1 cellular context compared by ENCODE assay signal in the genomic region with DNA sequence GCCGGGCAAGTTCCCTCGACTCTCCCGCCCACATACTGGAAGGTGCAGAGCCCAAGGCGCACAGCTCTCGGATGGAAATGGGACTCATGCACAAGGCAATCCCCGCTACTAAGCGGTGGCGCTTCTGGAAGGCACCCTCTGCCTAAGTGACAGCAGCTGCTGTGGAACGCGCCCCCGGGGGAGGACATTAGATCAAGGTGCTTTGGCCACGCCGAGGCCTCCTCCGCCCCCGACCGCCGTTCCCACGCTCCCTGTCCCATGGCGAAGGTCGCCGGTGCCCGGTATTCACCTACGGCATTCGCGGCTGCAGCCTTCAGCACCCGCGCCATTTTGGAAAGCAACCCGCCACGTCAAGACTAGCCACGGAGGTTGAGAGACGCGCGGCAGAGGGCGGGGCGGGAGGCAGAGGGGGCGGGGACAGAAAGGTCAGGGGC.
TF ChIP-seq lines count a peak whose summit lies in the region.

A gene (minus strand): TSS at position 339 of the 434 bp plus-strand sequence. CDS start 10 bp downstream, at position 329.

TF ChIP-seq in GM23338, 12 proteins besides CTCF, POLR2A, EP300 and RAD21 (continued from another document):
- TF ChIP-seq, protein P1, sequence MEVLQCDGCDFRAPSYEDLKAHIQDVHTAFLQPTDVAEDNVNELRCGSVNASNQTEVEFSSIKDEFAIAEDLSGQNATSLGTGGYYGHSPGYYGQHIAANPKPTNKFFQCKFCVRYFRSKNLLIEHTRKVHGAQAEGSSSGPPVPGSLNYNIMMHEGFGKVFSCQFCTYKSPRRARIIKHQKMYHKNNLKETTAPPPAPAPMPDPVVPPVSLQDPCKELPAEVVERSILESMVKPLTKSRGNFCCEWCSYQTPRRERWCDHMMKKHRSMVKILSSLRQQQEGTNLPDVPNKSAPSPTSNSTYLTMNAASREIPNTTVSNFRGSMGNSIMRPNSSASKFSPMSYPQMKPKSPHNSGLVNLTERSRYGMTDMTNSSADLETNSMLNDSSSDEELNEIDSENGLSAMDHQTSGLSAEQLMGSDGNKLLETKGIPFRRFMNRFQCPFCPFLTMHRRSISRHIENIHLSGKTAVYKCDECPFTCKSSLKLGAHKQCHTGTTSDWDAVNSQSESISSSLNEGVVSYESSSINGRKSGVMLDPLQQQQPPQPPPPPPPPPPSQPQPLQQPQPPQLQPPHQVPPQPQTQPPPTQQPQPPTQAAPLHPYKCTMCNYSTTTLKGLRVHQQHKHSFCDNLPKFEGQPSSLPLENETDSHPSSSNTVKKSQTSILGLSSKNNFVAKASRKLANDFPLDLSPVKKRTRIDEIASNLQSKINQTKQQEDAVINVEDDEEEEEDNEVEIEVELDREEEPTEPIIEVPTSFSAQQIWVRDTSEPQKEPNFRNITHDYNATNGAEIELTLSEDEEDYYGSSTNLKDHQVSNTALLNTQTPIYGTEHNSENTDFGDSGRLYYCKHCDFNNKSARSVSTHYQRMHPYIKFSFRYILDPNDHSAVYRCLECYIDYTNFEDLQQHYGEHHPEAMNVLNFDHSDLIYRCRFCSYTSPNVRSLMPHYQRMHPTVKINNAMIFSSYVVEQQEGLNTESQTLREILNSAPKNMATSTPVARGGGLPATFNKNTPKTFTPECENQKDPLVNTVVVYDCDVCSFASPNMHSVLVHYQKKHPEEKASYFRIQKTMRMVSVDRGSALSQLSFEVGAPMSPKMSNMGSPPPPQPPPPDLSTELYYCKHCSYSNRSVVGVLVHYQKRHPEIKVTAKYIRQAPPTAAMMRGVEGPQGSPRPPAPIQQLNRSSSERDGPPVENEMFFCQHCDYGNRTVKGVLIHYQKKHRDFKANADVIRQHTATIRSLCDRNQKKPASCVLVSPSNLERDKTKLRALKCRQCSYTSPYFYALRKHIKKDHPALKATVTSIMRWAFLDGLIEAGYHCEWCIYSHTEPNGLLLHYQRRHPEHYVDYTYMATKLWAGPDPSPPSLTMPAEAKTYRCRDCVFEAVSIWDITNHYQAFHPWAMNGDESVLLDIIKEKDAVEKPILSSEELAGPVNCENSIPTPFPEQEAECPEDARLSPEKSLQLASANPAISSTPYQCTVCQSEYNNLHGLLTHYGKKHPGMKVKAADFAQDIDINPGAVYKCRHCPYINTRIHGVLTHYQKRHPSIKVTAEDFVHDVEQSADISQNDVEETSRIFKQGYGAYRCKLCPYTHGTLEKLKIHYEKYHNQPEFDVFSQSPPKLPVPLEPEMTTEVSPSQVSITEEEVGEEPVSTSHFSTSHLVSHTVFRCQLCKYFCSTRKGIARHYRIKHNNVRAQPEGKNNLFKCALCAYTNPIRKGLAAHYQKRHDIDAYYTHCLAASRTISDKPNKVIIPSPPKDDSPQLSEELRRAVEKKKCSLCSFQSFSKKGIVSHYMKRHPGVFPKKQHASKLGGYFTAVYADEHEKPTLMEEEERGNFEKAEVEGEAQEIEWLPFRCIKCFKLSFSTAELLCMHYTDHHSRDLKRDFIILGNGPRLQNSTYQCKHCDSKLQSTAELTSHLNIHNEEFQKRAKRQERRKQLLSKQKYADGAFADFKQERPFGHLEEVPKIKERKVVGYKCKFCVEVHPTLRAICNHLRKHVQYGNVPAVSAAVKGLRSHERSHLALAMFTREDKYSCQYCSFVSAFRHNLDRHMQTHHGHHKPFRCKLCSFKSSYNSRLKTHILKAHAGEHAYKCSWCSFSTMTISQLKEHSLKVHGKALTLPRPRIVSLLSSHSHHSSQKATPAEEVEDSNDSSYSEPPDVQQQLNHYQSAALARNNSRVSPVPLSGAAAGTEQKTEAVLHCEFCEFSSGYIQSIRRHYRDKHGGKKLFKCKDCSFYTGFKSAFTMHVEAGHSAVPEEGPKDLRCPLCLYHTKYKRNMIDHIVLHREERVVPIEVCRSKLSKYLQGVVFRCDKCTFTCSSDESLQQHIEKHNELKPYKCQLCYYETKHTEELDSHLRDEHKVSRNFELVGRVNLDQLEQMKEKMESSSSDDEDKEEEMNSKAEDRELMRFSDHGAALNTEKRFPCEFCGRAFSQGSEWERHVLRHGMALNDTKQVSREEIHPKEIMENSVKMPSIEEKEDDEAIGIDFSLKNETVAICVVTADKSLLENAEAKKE (CRISPR knock-in tag; IDR thresholded peaks at IDR 0.05) = no peak
- peak; percentile 71; the same call in 1 of the 2 replicates for TF ChIP-seq POLR2AphosphoS5 (IDR thresholded peaks at IDR 0.05; ENCODE audit: low read depth)
- no peak for TF ChIP-seq JUNB (IDR thresholded peaks at IDR 0.05; ENCODE audit: unreplicated experiment)
- TF ChIP-seq ZNF331 (CRISPR knock-in tag; IDR thresholded peaks at IDR 0.05; ENCODE audit: low read depth) = no peak
